In the genomic region with DNA sequence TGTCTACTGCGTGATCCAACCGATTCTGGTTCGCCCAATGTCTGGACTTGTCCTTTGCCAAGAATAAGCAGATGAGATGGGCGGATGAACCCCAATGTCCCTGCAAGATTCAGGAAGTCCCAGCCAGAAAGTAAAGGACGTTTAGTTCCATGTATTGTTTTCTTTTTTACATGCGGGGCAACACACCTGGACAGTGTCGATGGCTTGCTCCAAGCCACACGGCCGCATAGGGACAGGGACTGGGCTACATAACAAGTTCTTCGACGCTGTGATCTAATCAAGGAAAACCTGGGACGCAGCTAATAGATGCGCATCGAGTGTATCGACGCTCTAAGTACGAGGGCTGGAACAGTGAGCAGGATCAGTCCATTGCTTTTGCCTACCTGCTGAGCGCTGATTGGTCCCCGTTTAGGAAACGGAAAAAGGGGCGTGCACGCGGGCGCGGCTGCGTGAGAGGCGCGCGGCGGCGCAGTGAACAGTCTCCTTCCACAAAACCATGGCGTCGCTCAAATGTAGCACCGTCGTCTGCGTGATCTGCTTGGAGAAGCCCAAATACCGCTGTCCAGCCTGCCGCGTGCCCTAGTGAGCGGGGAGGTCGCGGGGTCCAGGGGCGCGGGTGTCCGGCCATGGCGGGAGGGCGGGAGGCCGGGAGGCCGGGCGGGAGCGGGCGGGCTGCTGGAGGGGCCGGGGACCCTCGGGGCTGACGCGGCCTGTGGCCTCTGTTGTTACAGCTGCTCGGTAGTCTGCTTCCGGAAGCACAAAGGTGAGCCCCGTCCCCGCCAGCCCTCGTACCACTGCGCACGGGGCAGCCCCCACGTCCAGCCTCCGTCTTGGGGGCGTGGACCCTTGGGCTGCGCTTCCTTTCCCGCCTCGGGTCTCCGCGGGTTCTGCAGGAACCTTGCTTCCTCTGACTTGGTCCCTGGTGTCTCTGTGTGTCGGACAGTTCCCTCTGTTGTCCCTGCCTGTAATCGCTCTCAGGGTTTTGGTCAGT, we compare ENCODE assay signal across 1 cellular context.
A peak's percentile ranks its signal among the peaks of the same experiment; 100 is the strongest.
TF ChIP-seq lines count a peak whose summit lies in the region.

ZNHIT3 (plus strand) TSS at position 478 of the 991 bp plus-strand sequence; CDS start at position 497, 19 bp downstream.

TF ChIP-seq in SK-N-SH, 30 proteins besides CTCF, POLR2A, EP300 and RAD21 (continued from another document):
- TF ChIP-seq, protein P1, sequence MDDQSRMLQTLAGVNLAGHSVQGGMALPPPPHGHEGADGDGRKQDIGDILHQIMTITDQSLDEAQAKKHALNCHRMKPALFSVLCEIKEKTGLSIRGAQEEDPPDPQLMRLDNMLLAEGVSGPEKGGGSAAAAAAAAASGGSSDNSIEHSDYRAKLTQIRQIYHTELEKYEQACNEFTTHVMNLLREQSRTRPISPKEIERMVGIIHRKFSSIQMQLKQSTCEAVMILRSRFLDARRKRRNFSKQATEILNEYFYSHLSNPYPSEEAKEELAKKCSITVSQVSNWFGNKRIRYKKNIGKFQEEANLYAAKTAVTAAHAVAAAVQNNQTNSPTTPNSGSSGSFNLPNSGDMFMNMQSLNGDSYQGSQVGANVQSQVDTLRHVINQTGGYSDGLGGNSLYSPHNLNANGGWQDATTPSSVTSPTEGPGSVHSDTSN (IDR thresholded peaks at IDR 0.05), result no peak
- TF ChIP-seq, protein P2, sequence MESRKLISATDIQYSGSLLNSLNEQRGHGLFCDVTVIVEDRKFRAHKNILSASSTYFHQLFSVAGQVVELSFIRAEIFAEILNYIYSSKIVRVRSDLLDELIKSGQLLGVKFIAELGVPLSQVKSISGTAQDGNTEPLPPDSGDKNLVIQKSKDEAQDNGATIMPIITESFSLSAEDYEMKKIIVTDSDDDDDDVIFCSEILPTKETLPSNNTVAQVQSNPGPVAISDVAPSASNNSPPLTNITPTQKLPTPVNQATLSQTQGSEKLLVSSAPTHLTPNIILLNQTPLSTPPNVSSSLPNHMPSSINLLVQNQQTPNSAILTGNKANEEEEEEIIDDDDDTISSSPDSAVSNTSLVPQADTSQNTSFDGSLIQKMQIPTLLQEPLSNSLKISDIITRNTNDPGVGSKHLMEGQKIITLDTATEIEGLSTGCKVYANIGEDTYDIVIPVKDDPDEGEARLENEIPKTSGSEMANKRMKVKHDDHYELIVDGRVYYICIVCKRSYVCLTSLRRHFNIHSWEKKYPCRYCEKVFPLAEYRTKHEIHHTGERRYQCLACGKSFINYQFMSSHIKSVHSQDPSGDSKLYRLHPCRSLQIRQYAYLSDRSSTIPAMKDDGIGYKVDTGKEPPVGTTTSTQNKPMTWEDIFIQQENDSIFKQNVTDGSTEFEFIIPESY (IDR thresholded peaks at IDR 0.05; ENCODE audit: borderline replicate concordance, low read depth), result no peak
- TF ChIP-seq RXRA (IDR thresholded peaks at IDR 0.05; ENCODE audit: borderline replicate concordance, low read depth) (no peak), MXI1 (IDR thresholded peaks at IDR 0.05; ENCODE audit: low read depth, low read length) (peak; percentile 96), GABPA (IDR thresholded peaks at IDR 0.05; ENCODE audit: low read depth) (peak; percentile 66), TAF1 (IDR thresholded peaks at IDR 0.05; ENCODE audit: borderline replicate concordance, low read depth, low read length) (peak; percentile 64; the same call in 1 of the 2 replicates), CHD2 (IDR thresholded peaks at IDR 0.05; ENCODE audit: low read length, partially characterized antibody) (peak; percentile 84), FOXM1 (IDR thresholded peaks at IDR 0.05; ENCODE audit: low read depth) (no peak), NFIC (IDR thresholded peaks at IDR 0.05; ENCODE audit: borderline replicate concordance) (no peak)
- TF ChIP-seq, protein P3, sequence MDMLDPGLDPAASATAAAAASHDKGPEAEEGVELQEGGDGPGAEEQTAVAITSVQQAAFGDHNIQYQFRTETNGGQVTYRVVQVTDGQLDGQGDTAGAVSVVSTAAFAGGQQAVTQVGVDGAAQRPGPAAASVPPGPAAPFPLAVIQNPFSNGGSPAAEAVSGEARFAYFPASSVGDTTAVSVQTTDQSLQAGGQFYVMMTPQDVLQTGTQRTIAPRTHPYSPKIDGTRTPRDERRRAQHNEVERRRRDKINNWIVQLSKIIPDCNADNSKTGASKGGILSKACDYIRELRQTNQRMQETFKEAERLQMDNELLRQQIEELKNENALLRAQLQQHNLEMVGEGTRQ (IDR thresholded peaks at IDR 0.05; ENCODE audit: borderline replicate concordance, low read depth, low read length), result no peak
- TF ChIP-seq, protein P4, sequence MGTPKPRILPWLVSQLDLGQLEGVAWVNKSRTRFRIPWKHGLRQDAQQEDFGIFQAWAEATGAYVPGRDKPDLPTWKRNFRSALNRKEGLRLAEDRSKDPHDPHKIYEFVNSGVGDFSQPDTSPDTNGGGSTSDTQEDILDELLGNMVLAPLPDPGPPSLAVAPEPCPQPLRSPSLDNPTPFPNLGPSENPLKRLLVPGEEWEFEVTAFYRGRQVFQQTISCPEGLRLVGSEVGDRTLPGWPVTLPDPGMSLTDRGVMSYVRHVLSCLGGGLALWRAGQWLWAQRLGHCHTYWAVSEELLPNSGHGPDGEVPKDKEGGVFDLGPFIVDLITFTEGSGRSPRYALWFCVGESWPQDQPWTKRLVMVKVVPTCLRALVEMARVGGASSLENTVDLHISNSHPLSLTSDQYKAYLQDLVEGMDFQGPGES (IDR thresholded peaks at IDR 0.05; ENCODE audit: low read depth, low read length), result peak; percentile 34; the same call in 1 of the 2 replicates
